Comparison of ENCODE assay signal across 1 cellular context in the genomic region with DNA sequence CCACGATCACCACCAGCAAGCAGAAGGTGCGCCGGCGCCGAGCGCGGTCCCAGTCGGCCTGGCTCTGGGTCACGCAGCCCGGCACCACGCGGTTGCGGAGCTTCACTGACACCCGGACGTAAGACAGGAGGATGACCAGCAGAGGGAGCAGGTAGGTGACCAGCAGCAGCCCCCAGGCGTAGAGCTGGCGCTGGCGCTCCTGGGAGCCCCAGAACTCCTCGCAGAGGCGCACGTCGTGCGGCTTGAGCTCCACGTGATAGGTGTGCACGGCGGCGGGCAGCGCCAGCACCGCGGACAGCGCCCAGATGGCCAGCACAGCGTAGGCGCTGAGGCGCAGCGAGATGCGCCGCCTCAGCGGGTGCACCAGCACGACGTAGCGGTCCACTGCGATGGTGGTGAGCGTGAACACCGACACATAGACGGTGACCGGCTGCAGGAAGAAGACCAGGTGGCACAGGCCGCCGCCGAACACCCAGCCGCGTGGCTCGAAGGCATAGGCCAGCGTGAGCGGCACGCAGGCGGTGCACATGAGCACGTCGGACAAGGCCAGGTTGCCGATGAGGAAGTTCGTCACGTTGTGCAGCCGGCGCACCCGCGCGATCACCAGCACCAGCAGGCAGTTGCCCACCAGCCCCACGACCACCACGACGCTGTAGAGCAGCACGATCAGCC.
TF ChIP-seq lines count a peak whose summit lies in the region.

No MANE protein-coding gene starts in this region.

TF ChIP-seq in K562, 482 proteins besides CTCF, POLR2A, EP300 and RAD21 (continued from another document):
- TF ChIP-seq, protein P1, sequence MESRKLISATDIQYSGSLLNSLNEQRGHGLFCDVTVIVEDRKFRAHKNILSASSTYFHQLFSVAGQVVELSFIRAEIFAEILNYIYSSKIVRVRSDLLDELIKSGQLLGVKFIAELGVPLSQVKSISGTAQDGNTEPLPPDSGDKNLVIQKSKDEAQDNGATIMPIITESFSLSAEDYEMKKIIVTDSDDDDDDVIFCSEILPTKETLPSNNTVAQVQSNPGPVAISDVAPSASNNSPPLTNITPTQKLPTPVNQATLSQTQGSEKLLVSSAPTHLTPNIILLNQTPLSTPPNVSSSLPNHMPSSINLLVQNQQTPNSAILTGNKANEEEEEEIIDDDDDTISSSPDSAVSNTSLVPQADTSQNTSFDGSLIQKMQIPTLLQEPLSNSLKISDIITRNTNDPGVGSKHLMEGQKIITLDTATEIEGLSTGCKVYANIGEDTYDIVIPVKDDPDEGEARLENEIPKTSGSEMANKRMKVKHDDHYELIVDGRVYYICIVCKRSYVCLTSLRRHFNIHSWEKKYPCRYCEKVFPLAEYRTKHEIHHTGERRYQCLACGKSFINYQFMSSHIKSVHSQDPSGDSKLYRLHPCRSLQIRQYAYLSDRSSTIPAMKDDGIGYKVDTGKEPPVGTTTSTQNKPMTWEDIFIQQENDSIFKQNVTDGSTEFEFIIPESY (CRISPR knock-in tag; IDR thresholded peaks at IDR 0.05): peak; percentile 95
- TF ChIP-seq, protein P2, sequence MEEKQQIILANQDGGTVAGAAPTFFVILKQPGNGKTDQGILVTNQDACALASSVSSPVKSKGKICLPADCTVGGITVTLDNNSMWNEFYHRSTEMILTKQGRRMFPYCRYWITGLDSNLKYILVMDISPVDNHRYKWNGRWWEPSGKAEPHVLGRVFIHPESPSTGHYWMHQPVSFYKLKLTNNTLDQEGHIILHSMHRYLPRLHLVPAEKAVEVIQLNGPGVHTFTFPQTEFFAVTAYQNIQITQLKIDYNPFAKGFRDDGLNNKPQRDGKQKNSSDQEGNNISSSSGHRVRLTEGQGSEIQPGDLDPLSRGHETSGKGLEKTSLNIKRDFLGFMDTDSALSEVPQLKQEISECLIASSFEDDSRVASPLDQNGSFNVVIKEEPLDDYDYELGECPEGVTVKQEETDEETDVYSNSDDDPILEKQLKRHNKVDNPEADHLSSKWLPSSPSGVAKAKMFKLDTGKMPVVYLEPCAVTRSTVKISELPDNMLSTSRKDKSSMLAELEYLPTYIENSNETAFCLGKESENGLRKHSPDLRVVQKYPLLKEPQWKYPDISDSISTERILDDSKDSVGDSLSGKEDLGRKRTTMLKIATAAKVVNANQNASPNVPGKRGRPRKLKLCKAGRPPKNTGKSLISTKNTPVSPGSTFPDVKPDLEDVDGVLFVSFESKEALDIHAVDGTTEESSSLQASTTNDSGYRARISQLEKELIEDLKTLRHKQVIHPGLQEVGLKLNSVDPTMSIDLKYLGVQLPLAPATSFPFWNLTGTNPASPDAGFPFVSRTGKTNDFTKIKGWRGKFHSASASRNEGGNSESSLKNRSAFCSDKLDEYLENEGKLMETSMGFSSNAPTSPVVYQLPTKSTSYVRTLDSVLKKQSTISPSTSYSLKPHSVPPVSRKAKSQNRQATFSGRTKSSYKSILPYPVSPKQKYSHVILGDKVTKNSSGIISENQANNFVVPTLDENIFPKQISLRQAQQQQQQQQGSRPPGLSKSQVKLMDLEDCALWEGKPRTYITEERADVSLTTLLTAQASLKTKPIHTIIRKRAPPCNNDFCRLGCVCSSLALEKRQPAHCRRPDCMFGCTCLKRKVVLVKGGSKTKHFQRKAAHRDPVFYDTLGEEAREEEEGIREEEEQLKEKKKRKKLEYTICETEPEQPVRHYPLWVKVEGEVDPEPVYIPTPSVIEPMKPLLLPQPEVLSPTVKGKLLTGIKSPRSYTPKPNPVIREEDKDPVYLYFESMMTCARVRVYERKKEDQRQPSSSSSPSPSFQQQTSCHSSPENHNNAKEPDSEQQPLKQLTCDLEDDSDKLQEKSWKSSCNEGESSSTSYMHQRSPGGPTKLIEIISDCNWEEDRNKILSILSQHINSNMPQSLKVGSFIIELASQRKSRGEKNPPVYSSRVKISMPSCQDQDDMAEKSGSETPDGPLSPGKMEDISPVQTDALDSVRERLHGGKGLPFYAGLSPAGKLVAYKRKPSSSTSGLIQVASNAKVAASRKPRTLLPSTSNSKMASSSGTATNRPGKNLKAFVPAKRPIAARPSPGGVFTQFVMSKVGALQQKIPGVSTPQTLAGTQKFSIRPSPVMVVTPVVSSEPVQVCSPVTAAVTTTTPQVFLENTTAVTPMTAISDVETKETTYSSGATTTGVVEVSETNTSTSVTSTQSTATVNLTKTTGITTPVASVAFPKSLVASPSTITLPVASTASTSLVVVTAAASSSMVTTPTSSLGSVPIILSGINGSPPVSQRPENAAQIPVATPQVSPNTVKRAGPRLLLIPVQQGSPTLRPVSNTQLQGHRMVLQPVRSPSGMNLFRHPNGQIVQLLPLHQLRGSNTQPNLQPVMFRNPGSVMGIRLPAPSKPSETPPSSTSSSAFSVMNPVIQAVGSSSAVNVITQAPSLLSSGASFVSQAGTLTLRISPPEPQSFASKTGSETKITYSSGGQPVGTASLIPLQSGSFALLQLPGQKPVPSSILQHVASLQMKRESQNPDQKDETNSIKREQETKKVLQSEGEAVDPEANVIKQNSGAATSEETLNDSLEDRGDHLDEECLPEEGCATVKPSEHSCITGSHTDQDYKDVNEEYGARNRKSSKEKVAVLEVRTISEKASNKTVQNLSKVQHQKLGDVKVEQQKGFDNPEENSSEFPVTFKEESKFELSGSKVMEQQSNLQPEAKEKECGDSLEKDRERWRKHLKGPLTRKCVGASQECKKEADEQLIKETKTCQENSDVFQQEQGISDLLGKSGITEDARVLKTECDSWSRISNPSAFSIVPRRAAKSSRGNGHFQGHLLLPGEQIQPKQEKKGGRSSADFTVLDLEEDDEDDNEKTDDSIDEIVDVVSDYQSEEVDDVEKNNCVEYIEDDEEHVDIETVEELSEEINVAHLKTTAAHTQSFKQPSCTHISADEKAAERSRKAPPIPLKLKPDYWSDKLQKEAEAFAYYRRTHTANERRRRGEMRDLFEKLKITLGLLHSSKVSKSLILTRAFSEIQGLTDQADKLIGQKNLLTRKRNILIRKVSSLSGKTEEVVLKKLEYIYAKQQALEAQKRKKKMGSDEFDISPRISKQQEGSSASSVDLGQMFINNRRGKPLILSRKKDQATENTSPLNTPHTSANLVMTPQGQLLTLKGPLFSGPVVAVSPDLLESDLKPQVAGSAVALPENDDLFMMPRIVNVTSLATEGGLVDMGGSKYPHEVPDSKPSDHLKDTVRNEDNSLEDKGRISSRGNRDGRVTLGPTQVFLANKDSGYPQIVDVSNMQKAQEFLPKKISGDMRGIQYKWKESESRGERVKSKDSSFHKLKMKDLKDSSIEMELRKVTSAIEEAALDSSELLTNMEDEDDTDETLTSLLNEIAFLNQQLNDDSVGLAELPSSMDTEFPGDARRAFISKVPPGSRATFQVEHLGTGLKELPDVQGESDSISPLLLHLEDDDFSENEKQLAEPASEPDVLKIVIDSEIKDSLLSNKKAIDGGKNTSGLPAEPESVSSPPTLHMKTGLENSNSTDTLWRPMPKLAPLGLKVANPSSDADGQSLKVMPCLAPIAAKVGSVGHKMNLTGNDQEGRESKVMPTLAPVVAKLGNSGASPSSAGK (IDR thresholded peaks at IDR 0.05): peak; percentile 13; the same call in 1 of the 2 replicates
- no peak for TF ChIP-seq CC2D1A (IDR thresholded peaks at IDR 0.05)
- TF ChIP-seq, protein P3, sequence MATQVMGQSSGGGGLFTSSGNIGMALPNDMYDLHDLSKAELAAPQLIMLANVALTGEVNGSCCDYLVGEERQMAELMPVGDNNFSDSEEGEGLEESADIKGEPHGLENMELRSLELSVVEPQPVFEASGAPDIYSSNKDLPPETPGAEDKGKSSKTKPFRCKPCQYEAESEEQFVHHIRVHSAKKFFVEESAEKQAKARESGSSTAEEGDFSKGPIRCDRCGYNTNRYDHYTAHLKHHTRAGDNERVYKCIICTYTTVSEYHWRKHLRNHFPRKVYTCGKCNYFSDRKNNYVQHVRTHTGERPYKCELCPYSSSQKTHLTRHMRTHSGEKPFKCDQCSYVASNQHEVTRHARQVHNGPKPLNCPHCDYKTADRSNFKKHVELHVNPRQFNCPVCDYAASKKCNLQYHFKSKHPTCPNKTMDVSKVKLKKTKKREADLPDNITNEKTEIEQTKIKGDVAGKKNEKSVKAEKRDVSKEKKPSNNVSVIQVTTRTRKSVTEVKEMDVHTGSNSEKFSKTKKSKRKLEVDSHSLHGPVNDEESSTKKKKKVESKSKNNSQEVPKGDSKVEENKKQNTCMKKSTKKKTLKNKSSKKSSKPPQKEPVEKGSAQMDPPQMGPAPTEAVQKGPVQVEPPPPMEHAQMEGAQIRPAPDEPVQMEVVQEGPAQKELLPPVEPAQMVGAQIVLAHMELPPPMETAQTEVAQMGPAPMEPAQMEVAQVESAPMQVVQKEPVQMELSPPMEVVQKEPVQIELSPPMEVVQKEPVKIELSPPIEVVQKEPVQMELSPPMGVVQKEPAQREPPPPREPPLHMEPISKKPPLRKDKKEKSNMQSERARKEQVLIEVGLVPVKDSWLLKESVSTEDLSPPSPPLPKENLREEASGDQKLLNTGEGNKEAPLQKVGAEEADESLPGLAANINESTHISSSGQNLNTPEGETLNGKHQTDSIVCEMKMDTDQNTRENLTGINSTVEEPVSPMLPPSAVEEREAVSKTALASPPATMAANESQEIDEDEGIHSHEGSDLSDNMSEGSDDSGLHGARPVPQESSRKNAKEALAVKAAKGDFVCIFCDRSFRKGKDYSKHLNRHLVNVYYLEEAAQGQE (CRISPR knock-in tag; IDR thresholded peaks at IDR 0.05; ENCODE audit: low read depth): peak; percentile 81; the same call in 1 of the 2 replicates
- TF ChIP-seq MEF2A (IDR thresholded peaks at IDR 0.05; ENCODE audit: control insufficient read depth, low read depth, low read length): no peak
- TF ChIP-seq EHMT2 (IDR thresholded peaks at IDR 0.05): peak; percentile 52; the same call in 1 of the 2 replicates
- no peak for TF ChIP-seq RBM34 (IDR thresholded peaks at IDR 0.05; ENCODE audit: borderline replicate concordance, insufficient read depth, low read length)
- no peak for TF ChIP-seq ZNF134 (CRISPR knock-in tag; conservative IDR thresholded peaks at IDR 0.05)
- TF ChIP-seq, protein P4, sequence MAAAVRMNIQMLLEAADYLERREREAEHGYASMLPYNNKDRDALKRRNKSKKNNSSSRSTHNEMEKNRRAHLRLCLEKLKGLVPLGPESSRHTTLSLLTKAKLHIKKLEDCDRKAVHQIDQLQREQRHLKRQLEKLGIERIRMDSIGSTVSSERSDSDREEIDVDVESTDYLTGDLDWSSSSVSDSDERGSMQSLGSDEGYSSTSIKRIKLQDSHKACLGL (CRISPR knock-in tag; IDR thresholded peaks at IDR 0.05; ENCODE audit: borderline replicate concordance, poor library complexity, severe bottlenecking): no peak
- TF ChIP-seq RUNX1 (IDR thresholded peaks at IDR 0.05; ENCODE audit: low read depth): no peak
- no peak for TF ChIP-seq KAT2B (IDR thresholded peaks at IDR 0.05; ENCODE audit: low read depth, low read length)
- TF ChIP-seq ZNF778 (CRISPR knock-in tag; IDR thresholded peaks at IDR 0.05): no peak
- no peak for TF ChIP-seq SMAD1 (IDR thresholded peaks at IDR 0.05; ENCODE audit: low read depth, low read length, partially characterized antibody)
- no peak for TF ChIP-seq PHTF2 (CRISPR knock-in tag; IDR thresholded peaks at IDR 0.05)
- TF ChIP-seq PRPF4 (IDR thresholded peaks at IDR 0.05; ENCODE audit: insufficient read depth, low read depth, low read length, poor library complexity, severe bottlenecking): no peak
- TF ChIP-seq HMG20A (CRISPR knock-in tag; conservative IDR thresholded peaks at IDR 0.05): no peak
- no peak for TF ChIP-seq SRSF9 (IDR thresholded peaks at IDR 0.05; ENCODE audit: borderline replicate concordance, low read depth, low read length)
- TF ChIP-seq SRSF1 (IDR thresholded peaks at IDR 0.05; ENCODE audit: low read depth, low read length): no peak
- TF ChIP-seq HMG20B (CRISPR knock-in tag; IDR thresholded peaks at IDR 0.05): no peak
- TF ChIP-seq, protein P5, sequence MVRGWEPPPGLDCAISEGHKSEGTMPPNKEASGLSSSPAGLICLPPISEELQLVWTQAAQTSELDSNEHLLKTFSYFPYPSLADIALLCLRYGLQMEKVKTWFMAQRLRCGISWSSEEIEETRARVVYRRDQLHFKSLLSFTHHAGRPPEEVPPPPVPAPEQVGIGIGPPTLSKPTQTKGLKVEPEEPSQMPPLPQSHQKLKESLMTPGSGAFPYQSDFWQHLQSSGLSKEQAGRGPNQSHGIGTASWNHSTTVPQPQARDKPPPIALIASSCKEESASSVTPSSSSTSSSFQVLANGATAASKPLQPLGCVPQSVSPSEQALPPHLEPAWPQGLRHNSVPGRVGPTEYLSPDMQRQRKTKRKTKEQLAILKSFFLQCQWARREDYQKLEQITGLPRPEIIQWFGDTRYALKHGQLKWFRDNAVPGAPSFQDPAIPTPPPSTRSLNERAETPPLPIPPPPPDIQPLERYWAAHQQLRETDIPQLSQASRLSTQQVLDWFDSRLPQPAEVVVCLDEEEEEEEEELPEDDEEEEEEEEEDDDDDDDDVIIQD (CRISPR knock-in tag; IDR thresholded peaks at IDR 0.05): no peak
- no peak for TF ChIP-seq RBBP5 (IDR thresholded peaks at IDR 0.05; ENCODE audit: borderline replicate concordance, insufficient read depth, low read length, poor library complexity, severe bottlenecking)
- no peak for TF ChIP-seq ZNF354B (CRISPR knock-in tag; IDR thresholded peaks at IDR 0.05)
- TF ChIP-seq ZNF263 (CRISPR knock-in tag; IDR thresholded peaks at IDR 0.05; ENCODE audit: borderline replicate concordance): no peak
- TF ChIP-seq, protein P6, sequence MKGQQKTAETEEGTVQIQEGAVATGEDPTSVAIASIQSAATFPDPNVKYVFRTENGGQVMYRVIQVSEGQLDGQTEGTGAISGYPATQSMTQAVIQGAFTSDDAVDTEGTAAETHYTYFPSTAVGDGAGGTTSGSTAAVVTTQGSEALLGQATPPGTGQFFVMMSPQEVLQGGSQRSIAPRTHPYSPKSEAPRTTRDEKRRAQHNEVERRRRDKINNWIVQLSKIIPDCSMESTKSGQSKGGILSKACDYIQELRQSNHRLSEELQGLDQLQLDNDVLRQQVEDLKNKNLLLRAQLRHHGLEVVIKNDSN (CRISPR knock-in tag; IDR thresholded peaks at IDR 0.05): peak; percentile 26; the same call in 1 of the 2 replicates
